10 cellular contexts compared by ENCODE assay signal in the genomic region with DNA sequence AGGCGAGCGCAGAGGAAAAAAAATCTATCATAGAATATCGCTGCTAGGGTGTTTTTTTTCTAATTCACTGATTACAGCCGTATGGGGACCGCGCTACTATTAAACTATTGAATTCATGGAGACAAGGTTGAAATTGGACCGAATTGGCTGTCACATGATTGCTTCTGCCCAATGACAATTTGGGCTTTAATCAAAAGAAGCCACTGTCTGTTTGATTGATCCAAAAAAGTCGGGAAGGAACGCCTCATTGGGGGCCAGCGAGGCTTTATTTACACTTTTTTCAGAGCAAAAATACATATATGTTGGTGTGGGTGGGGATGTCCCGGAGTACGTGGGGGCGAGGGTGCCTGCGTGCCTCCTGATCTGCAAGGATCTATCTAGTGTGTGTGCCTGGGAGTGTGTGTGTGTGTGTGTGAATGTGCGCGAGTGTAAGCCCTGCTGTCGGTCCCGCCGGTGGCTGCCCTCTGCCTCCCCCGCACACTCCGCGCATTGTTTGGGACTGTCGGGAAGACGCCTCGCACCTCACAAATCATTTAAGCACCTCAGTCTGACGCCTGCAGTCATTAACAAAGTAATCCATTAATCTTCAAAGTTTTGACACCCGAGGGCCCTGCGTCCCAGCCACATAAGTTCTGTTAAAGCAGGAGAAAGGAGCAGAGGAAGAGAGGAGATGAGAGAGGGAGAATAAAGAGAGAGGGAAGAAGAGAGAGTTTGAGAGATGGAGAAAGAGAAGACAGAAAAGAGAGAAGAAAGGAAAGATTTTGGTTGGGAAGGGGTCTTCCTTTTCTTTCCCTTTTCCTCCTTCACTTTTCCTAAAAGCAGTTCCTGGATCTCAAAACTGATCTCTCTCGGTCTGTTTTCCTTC. TPM values are rescaled to one million over a fixed set of nuclear protein-coding genes. Genes with fewer than 3 reads are reported as not detected.
DNase-seq lines count a peak whose midpoint lies in the region; ATAC-seq and TF ChIP-seq lines count a peak whose summit lies in the region.
"Had no signal": no experiment of that assay in that cellular context is flagged by ENCODE, and none has a peak within 500 bp of the region (broad histone marks: within the 10 kb centered on the region; RNA-seq: fewer than 3 reads in every experiment).

Gene HOXA2, minus strand, starts transcription at position 106 of the 865 bp plus-strand sequence. CDS start 183 bp downstream, outside the sequence.

- H3K4me3 Mint-ChIP-seq in natural killer cell: peak within 1 kb of the TSS; percentile 42

- intact Hi-C loops in natural killer cell (cut with micrococcal nuclease): no loop called here

- H3K27ac Mint-ChIP-seq in natural killer cell: no peak within 1 kb of the TSS

- H3K4me3 ChIP-seq in ACC112 (ENCODE audit: low read depth, low read length): peak within 1 kb of the TSS; percentile 32; the same call in 1 of the 2 replicates
- peak within 1 kb of the TSS; percentile 21 to 66 (median 37) for H3K4me3 ChIP-seq in Peyer's patch
- H3K4me3 ChIP-seq in esophagus (ENCODE audit: low read depth in 1 of 2, low read length in 2 of 2): peak within 1 kb of the TSS; percentile 65 to 75
- H3K4me3 ChIP-seq in GM23248: no peak within 1 kb of the TSS

- H3K4me1 Mint-ChIP-seq in natural killer cell: peaks cover 36 to 41% of the 10 kb centered on the region in 2 donors

- H3K9me2 ChIP-seq in GM23248 (ENCODE audit: insufficient read depth): no peaks in the 10 kb centered on the region

- no peak within 1 kb of the TSS for H2AFZ ChIP-seq in ACC112 (ENCODE audit: low read length, unreplicated experiment)
- no peak within 1 kb of the TSS for H2AFZ ChIP-seq in GM23248

- H3K27me3 ChIP-seq in ACC112 (ENCODE audit: insufficient read depth, low read length): peaks cover 100% of the 10 kb centered on the region
- H3K27me3 ChIP-seq in Peyer's patch: no peaks in the 10 kb centered on the region
- H3K27me3 ChIP-seq in esophagus (ENCODE audit: control insufficient read depth in 1 of 2, insufficient read depth in 2 of 2, low read length in 2 of 2): no peaks in the 10 kb centered on the region
- H3K27me3 ChIP-seq in GM23248 (replicated peaks; ENCODE audit: insufficient read depth): no peaks in the 10 kb centered on the region

- H3K27me3 Mint-ChIP-seq in natural killer cell (ENCODE audit: low read depth in 2 of 2): peaks cover 50 to 72% of the 10 kb centered on the region in 2 donors

- no peak within 1 kb of the TSS for H3K4me2 ChIP-seq in GM23248 (ENCODE audit: unreplicated experiment)

- no peaks in the 10 kb centered on the region for H3K9me3 ChIP-seq in Peyer's patch
- no peaks in the 10 kb centered on the region for H3K9me3 ChIP-seq in esophagus (ENCODE audit: control insufficient read depth in 2 of 2, insufficient read depth in 1 of 2, low read depth in 1 of 2, low read length in 1 of 2)
- H3K9me3 ChIP-seq in GM23248 (ENCODE audit: low read depth): no peaks in the 10 kb centered on the region

- H3K36me3 ChIP-seq in ACC112 (ENCODE audit: insufficient read depth, low read length) (no peaks in the 10 kb centered on the region), Peyer's patch (no peaks in the 10 kb centered on the region), esophagus (ENCODE audit: control insufficient read depth in 2 of 2, insufficient read depth in 2 of 2, low read length in 1 of 2) (no peaks in the 10 kb centered on the region), GM23248 (ENCODE audit: low read depth) (peaks cover 24% of the 10 kb centered on the region)

- H3K27ac ChIP-seq in ACC112 (ENCODE audit: low read depth, low read length) (no peak within 1 kb of the TSS), Peyer's patch (peak within 1 kb of the TSS; percentile 56 to 93 (median 74)), esophagus (ENCODE audit: low read depth in 2 of 2, low read length in 1 of 2) (peak within 1 kb of the TSS; percentile 93), GM23248 (no peak within 1 kb of the TSS)

- H3K79me2 ChIP-seq in ACC112 (ENCODE audit: control insufficient read depth, insufficient read depth, low read length, unreplicated experiment) (no peaks in the 10 kb centered on the region), GM23248 (ENCODE audit: insufficient read depth) (peaks cover 39% of the 10 kb centered on the region)

- in situ Hi-C loops in GM23248 (cut with MboI): loop anchor here (10.0 kb wide), 1 partner anchor 248 kb away; no protein-coding TSS in a partner anchor

- WGBS in esophagus, 2 donors: 4 to 6% methylated on average over 29 of the region's 29 CpGs
- 91 to 92% methylated on average over 29 of the region's 29 CpGs for WGBS in GM23248 (ENCODE audit: low coverage in 1 of 2, low lambda C conversion rate in 2 of 2, missing lambda C conversion rate in 2 of 2), 2 experiments

- peaks cover 36% of the 10 kb centered on the region for H3K36me3 Mint-ChIP-seq in natural killer cell

- H3K9ac ChIP-seq in GM23248: no peak within 1 kb of the TSS

- H3F3A ChIP-seq in GM23248 (ENCODE audit: insufficient read depth): peaks cover 16% of the 10 kb centered on the region; the same call in 1 of the 2 replicates

- TF ChIP-seq CTCF in Peyer's patch (IDR thresholded peaks at IDR 0.05): no peak
- TF ChIP-seq CTCF in natural killer cell (IDR thresholded peaks at IDR 0.05): no peak

- TF ChIP-seq POLR2A in Peyer's patch (IDR thresholded peaks at IDR 0.05): peak in 1 of 2 donors; percentile 24

- ATAC-seq in natural killer cell: peak in 1 of 3 donors; percentile 21
- ATAC-seq in HG03159 (IDR thresholded peaks at IDR 0.05; ENCODE audit: unreplicated experiment): no peak

- H4K20me1 ChIP-seq in GM23248 (ENCODE audit: insufficient read depth): no peaks in the 10 kb centered on the region

- H3K9me3 Mint-ChIP-seq in natural killer cell: no peaks in the 10 kb centered on the region

- peak in 2 of 3 donors; percentile 66 to 75 for DNase-seq in Peyer's patch
- DNase-seq in natural killer cell: no peak
- DNase-seq in GM23248: no peak
- DNase-seq in activated CD4-positive, CD25-positive, alpha-beta regulatory T cell (lab: John Stamatoyannopoulos, UW): no peak
- DNase-seq in NCI-H345 treated with DMSO at 0.1 percent for 48 hours (lab: John Stamatoyannopoulos, UW; ENCODE audit: unreplicated experiment): no peak
- DNase-seq: hippocampal formation had no signal

- peaks cover 3% of the 10 kb centered on the region for H3K4me1 ChIP-seq in ACC112 (ENCODE audit: control insufficient read depth, insufficient read depth, low read length, unreplicated experiment)
- peaks cover 0 to 19% (median 1%) of the 10 kb centered on the region in 4 donors for H3K4me1 ChIP-seq in Peyer's patch
- H3K4me1 ChIP-seq in esophagus (ENCODE audit: control insufficient read depth in 2 of 2, insufficient read depth in 2 of 2, low read length in 1 of 2): peaks cover 0 to 2% of the 10 kb centered on the region in 2 donors
- peaks cover 8% of the 10 kb centered on the region; the same call in 1 of the 2 replicates for H3K4me1 ChIP-seq in GM23248 (ENCODE audit: insufficient read depth)

RNA-seq across cellular contexts. Expression of gene HOXA2, which starts in this region (rescaled TPM):
- total RNA-seq in Peyer's patch (10 to 100 TPM in 1 of 4 donors, 1 to 10 TPM in 3; 4.7 to 24.8 (median 8.9) TPM), natural killer cell (not detected)
- polyA plus RNA-seq in esophagus (1 to 10 TPM; 1.8 to 2.3 TPM), GM23248 (2016; fragmentation: Nextera tagmentation; extraction: Ambion mirVana) (0.09 TPM in 1 of 2 replicates, not detected in the other)
- total RNA-seq in GM23248 (2014; rRNA removed; shearing (Covaris generic)): not detected in 2 replicates
- polyA plus RNA-seq: CD14-positive monocyte had no signal

Comparison
In these comparisons a context has a peak if more than half of its experiments do, and no peak if none do; other contexts are left out.
1. H3K27ac ChIP-seq: peak in Peyer's patch (4 of 4) and esophagus (2 of 2); none in ACC112 (single experiment) and GM23248 (single experiment).
2. DNase-seq: peak in Peyer's patch (2 of 3); none in natural killer cell (single experiment), GM23248 (single experiment), activated CD4-positive, CD25-positive, alpha-beta regulatory T cell (0 of 4) and NCI-H345 treated with DMSO at 0.1 percent for 48 hours (single experiment).